ENCODE assay signal across 12 cellular contexts in the genomic region with DNA sequence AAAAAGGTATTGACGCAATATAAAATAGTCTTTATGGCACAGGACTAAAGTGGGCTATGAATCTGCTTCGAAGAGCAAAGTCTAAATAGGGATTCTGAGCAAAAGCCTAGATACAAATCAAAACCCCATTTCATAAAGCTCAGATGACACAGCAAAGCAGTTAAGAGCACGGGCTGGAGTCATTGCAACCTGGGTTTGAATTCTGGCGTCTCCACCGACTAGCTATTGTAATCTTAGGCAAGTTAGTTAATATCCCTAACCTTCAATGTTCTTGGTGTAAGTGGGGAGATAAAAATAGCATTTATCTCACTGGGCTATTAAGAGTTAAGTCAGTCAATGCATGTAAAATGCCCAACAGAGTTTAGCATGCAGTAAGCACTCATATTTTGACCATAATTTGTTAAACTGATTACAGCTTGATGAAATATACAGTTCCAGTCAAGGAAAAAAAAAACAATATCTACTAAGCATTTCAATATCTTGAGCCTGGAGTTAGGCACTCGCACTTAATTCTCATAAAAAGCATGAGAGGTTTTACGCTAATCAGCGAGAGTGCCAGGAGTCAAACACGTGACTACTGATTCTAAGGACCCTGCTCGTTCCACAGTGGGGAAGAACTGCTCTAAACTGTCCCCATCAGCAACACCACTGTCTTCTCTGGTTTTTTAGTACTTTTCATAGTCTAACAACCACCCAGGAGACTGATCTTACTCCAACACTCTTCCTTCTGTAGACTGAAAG.
DNase-seq lines count a peak whose midpoint lies in the region; ATAC-seq, FAIRE-seq and TF ChIP-seq lines count a peak whose summit lies in the region.
"Had no signal": no experiment of that assay in that cellular context is flagged by ENCODE, and none has a peak within 500 bp of the region (broad histone marks: within the 10 kb centered on the region; RNA-seq: fewer than 3 reads in every experiment).

No MANE protein-coding gene starts in this region.

- peaks cover 95% of the 10 kb centered on the region for H3K4me1 Mint-ChIP-seq in activated T-cell treated with anti-CD3 and anti-CD28 coated beads, Interleukin-2, amount 50 U/mL, for 4 hours (ENCODE audit: low read depth)
- peaks cover 41% of the 10 kb centered on the region for H3K4me1 Mint-ChIP-seq in astrocyte (ENCODE audit: low read depth, unreplicated experiment)
- peaks cover 99 to 100% of the 10 kb centered on the region in 2 donors for H3K4me1 Mint-ChIP-seq in immature natural killer cell
- peaks cover 59% of the 10 kb centered on the region for H3K4me1 Mint-ChIP-seq in GM23338

- no peaks in the 10 kb centered on the region for H3K9me3 Mint-ChIP-seq in activated T-cell treated with anti-CD3 and anti-CD28 coated beads, Interleukin-2, amount 50 U/mL, for 4 hours
- H3K9me3 Mint-ChIP-seq in astrocyte (ENCODE audit: unreplicated experiment) = no peaks in the 10 kb centered on the region
- no peaks in the 10 kb centered on the region for H3K9me3 Mint-ChIP-seq in immature natural killer cell
- no peaks in the 10 kb centered on the region for H3K9me3 Mint-ChIP-seq in GM23338
- H3K9me3 Mint-ChIP-seq: activated naive CD4-positive, alpha-beta T cell treated with anti-CD3 and anti-CD28 coated beads, Interleukin-2, amount 10 ng/mL, durations not matched to agents 7 days and 5 days had no signal

- H3K27me3 Mint-ChIP-seq in activated T-cell treated with anti-CD3 and anti-CD28 coated beads, Interleukin-2, amount 50 U/mL, for 4 hours (ENCODE audit: low read depth) = no peaks in the 10 kb centered on the region
- no peaks in the 10 kb centered on the region for H3K27me3 Mint-ChIP-seq in astrocyte (ENCODE audit: low read depth, unreplicated experiment)
- peaks cover 3 to 13% (median 11%) of the 10 kb centered on the region in 3 donors for H3K27me3 Mint-ChIP-seq in immature natural killer cell (ENCODE audit: low read depth in 3 of 3)
- H3K27me3 Mint-ChIP-seq in GM23338 (ENCODE audit: insufficient read depth, low read depth, poor library complexity) = peaks cover 3% of the 10 kb centered on the region
- H3K27me3 Mint-ChIP-seq: activated naive CD4-positive, alpha-beta T cell treated with anti-CD3 and anti-CD28 coated beads, Interleukin-2, amount 10 ng/mL, durations not matched to agents 7 days and 5 days had no signal

- no peaks in the 10 kb centered on the region for H3K9me2 ChIP-seq in GM23338 (ENCODE audit: insufficient read depth)

- no peaks in the 10 kb centered on the region for H3K9me3 ChIP-seq in astrocyte (ENCODE audit: insufficient read depth, low read depth, low read length)
- no peaks in the 10 kb centered on the region for H3K9me3 ChIP-seq in subcutaneous abdominal adipose tissue (ENCODE audit: control insufficient read depth in 5 of 5, low read length in 5 of 5)
- H3K9me3 ChIP-seq: SJSA1 had no signal

- H3K27ac ChIP-seq in astrocyte (ENCODE audit: low read depth, low read length) (no peak overlapping the region), subcutaneous abdominal adipose tissue (ENCODE audit: low read depth, low read length) (peak overlapping the region; percentile 76), GM23338 (ENCODE audit: low read depth) (no peak overlapping the region)
- H3K27ac ChIP-seq: SJSA1 had no signal

- H3K9ac ChIP-seq in astrocyte (ENCODE audit: low read length) = no peak overlapping the region
- H3K9ac ChIP-seq in subcutaneous abdominal adipose tissue (ENCODE audit: low read length in 5 of 5) = peak overlapping the region in 2 of 5 donors; percentile 18 to 48

- peaks cover 8% of the 10 kb centered on the region for H3K36me3 Mint-ChIP-seq in activated T-cell treated with anti-CD3 and anti-CD28 coated beads, Interleukin-2, amount 50 U/mL, for 4 hours (ENCODE audit: insufficient read depth)
- H3K36me3 Mint-ChIP-seq in astrocyte (ENCODE audit: low read depth, unreplicated experiment) (no peaks in the 10 kb centered on the region), immature natural killer cell (peaks cover 0 to 5% (median 0%) of the 10 kb centered on the region in 3 donors), GM23338 (ENCODE audit: low read depth) (no peaks in the 10 kb centered on the region)

- no peaks in the 10 kb centered on the region for H3K27me3 ChIP-seq in astrocyte (ENCODE audit: insufficient read depth, low read length)
- H3K27me3 ChIP-seq in subcutaneous abdominal adipose tissue (ENCODE audit: control insufficient read depth in 5 of 5, insufficient read depth in 4 of 5, low read length in 5 of 5) = no peaks in the 10 kb centered on the region
- H3K27me3 ChIP-seq in GM23338 (ENCODE audit: insufficient read depth) = no peaks in the 10 kb centered on the region
- H3K27me3 ChIP-seq: SJSA1 had no signal

- no peaks in the 10 kb centered on the region for H3K36me3 ChIP-seq in astrocyte (ENCODE audit: insufficient read depth, low read length)
- H3K36me3 ChIP-seq in subcutaneous abdominal adipose tissue (ENCODE audit: control insufficient read depth in 5 of 5, insufficient read depth in 5 of 5, low read length in 5 of 5) = no peaks in the 10 kb centered on the region
- no peaks in the 10 kb centered on the region for H3K36me3 ChIP-seq in GM23338 (ENCODE audit: insufficient read depth)
- H3K36me3 ChIP-seq: SJSA1 had no signal

- ATAC-seq in activated T-cell treated with anti-CD3 and anti-CD28 coated beads, Interleukin-2, amount 50 U/mL, for 4 hours = no peak
- ATAC-seq in GM23338 = no peak
- no peak for ATAC-seq in HG03460 (IDR thresholded peaks at IDR 0.05; ENCODE audit: unreplicated experiment)

- no peaks in the 10 kb centered on the region for H3F3A ChIP-seq in GM23338 (replicated peaks; ENCODE audit: low read depth)

- H2AFZ ChIP-seq in astrocyte (ENCODE audit: low read depth, low read length) = no peak overlapping the region
- H2AFZ ChIP-seq in GM23338 = no peak overlapping the region

- H3K79me2 ChIP-seq in astrocyte (ENCODE audit: insufficient read depth, low read length) = peaks cover 98% of the 10 kb centered on the region
- no peaks in the 10 kb centered on the region for H3K79me2 ChIP-seq in GM23338 (replicated peaks; ENCODE audit: insufficient read depth)

- H4K20me1 ChIP-seq in astrocyte (ENCODE audit: insufficient read depth, low read length) (peaks cover 47% of the 10 kb centered on the region), GM23338 (replicated peaks; ENCODE audit: insufficient read depth) (no peaks in the 10 kb centered on the region)

- DNase-seq in activated T-cell treated with anti-CD3 and anti-CD28 coated beads, Interleukin-2, amount 50 U/mL, for 4 hours = no peak
- no peak for DNase-seq in activated T-cell treated with anti-CD3 and anti-CD28 coated beads for 4 hours
- DNase-seq in astrocyte (ENCODE audit: low read depth) = no peak
- DNase-seq in immature natural killer cell = no peak
- no peak for DNase-seq in NOMO-1 (lab: John Stamatoyannopoulos, UW; ENCODE audit: unreplicated experiment in 2 of 2)
- no peak for DNase-seq in GM23338 (ENCODE audit: low spot score)
- DNase-seq: activated naive CD4-positive, alpha-beta T cell treated with anti-CD3 and anti-CD28 coated beads, Interleukin-2, amount 10 ng/mL, durations not matched to agents 7 days and 5 days; head of caudate nucleus; NCI-H1105 treated with DMSO at 0.1 percent for 48 hours had no signal

- no peak for TF ChIP-seq CTCF in astrocyte (IDR thresholded peaks at IDR 0.05; ENCODE audit: insufficient read depth, low read depth, low read length)
- TF ChIP-seq CTCF in GM23338 (conservative IDR thresholded peaks at IDR 0.05; ENCODE audit: low read depth in 2 of 2) = no peak

- no peak for FAIRE-seq in astrocyte (lab: Jason Lieb, UNC)

- H3K4me3 ChIP-seq in astrocyte (ENCODE audit: insufficient read depth, low read depth, low read length) (no peak overlapping the region), subcutaneous abdominal adipose tissue (ENCODE audit: low read depth in 1 of 5, low read length in 5 of 5) (no peak overlapping the region), GM23338 (no peak overlapping the region)
- H3K4me3 ChIP-seq: SJSA1 had no signal

- H3K4me3 Mint-ChIP-seq in activated T-cell treated with anti-CD3 and anti-CD28 coated beads, Interleukin-2, amount 50 U/mL, for 4 hours = peak overlapping the region; percentile 2
- H3K4me3 Mint-ChIP-seq in astrocyte (ENCODE audit: unreplicated experiment) = no peak overlapping the region
- peak overlapping the region; percentile 77 to 84 (median 79) for H3K4me3 Mint-ChIP-seq in immature natural killer cell
- H3K4me3 Mint-ChIP-seq in GM23338 = no peak overlapping the region
- H3K4me3 Mint-ChIP-seq: activated naive CD4-positive, alpha-beta T cell treated with anti-CD3 and anti-CD28 coated beads, Interleukin-2, amount 10 ng/mL, durations not matched to agents 7 days and 5 days had no signal

- peaks cover 12% of the 10 kb centered on the region for H3K4me1 ChIP-seq in astrocyte (ENCODE audit: insufficient read depth, low read length)
- H3K4me1 ChIP-seq in subcutaneous abdominal adipose tissue (ENCODE audit: control insufficient read depth in 5 of 5, insufficient read depth in 5 of 5, low read length in 5 of 5) = peaks cover 13 to 64% (median 46%) of the 10 kb centered on the region in 5 donors
- H3K4me1 ChIP-seq in GM23338 (ENCODE audit: insufficient read depth) = peaks cover 19% of the 10 kb centered on the region
- H3K4me1 ChIP-seq: SJSA1 had no signal

- H3K4me2 ChIP-seq in astrocyte (ENCODE audit: low read length) (no peak overlapping the region), GM23338 (no peak overlapping the region)

- H3K27ac Mint-ChIP-seq in astrocyte (ENCODE audit: unreplicated experiment) (peak overlapping the region; percentile 13), immature natural killer cell (peak overlapping the region; percentile 86 to 94 (median 91)), GM23338 (no peak overlapping the region)

TF ChIP-seq in GM23338, 12 proteins besides CTCF, POLR2A, EP300 and RAD21 (continues in another document):
- TF ChIP-seq EZH2 (IDR thresholded peaks at IDR 0.05; ENCODE audit: low read depth, unreplicated experiment) = no peak
- TF ChIP-seq, protein P1, sequence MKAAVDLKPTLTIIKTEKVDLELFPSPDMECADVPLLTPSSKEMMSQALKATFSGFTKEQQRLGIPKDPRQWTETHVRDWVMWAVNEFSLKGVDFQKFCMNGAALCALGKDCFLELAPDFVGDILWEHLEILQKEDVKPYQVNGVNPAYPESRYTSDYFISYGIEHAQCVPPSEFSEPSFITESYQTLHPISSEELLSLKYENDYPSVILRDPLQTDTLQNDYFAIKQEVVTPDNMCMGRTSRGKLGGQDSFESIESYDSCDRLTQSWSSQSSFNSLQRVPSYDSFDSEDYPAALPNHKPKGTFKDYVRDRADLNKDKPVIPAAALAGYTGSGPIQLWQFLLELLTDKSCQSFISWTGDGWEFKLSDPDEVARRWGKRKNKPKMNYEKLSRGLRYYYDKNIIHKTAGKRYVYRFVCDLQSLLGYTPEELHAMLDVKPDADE (IDR thresholded peaks at IDR 0.05) = no peak

Comparison
In these comparisons a context has a peak if more than half of its experiments do, and no peak if none do; other contexts are left out.
1. H3K4me3 Mint-ChIP-seq: peak in activated T-cell treated with anti-CD3 and anti-CD28 coated beads, Interleukin-2, amount 50 U/mL, for 4 hours (single experiment) and immature natural killer cell (5 of 5); none in astrocyte (single experiment) and GM23338 (single experiment).